26 cellular contexts compared by ENCODE assay signal in genomic region chr1:147842578-147842977, GRCh38.
DNase-seq lines count a peak whose midpoint lies in the region; ATAC-seq, FAIRE-seq and TF ChIP-seq lines count a peak whose summit lies in the region.
"Had no signal": no experiment of that assay in that cellular context is flagged by ENCODE, and none has a peak within 500 bp of the region (broad histone marks: within the 10 kb centered on the region; RNA-seq: fewer than 3 reads in every experiment).

No MANE protein-coding gene starts in this region.

- no peaks in the 10 kb centered on the region; the same call in 2 of the 3 replicates for H3K9me3 Mint-ChIP-seq in GM23338
- H3K9me3 Mint-ChIP-seq: CD4-positive, alpha-beta T cell had no signal

- H4K20me1 ChIP-seq in GM23338 (replicated peaks; ENCODE audit: insufficient read depth), result no peaks in the 10 kb centered on the region
- no peaks in the 10 kb centered on the region for H4K20me1 ChIP-seq in K562 (replicated peaks; ENCODE audit: control insufficient read depth, insufficient read depth, low read length)
- H4K20me1 ChIP-seq: BLaER1 treated with 17β-estradiol and CSF1 and Interleukin-3, amounts not matched to agents 10 nM and 100 nM had no signal

- no TSS peak for BruUV-seq in K562 (replicated peaks; lab: Mats Ljungman, UMichigan)

- H3K4me3 ChIP-seq in GM23338 (no peak overlapping the region), K562 (no peak overlapping the region), thyroid gland (replicated peaks in 1 of 3) (no peak overlapping the region)
- H3K4me3 ChIP-seq: A549; BLaER1 treated with 17β-estradiol and CSF1 and Interleukin-3, amounts not matched to agents 10 nM and 100 nM; GM12878 had no signal

- in situ Hi-C loops in K562 (cut with MboI), result loop anchor here (5.0 kb wide), 1 partner anchor 50 kb away; no protein-coding TSS in a partner anchor

- no peak for TF ChIP-seq RAD21 in K562 (CRISPR knock-in tag; conservative IDR thresholded peaks at IDR 0.05 in 1 of 2, IDR thresholded peaks at IDR 0.05 in 1 of 2)

- H3K4me3 Mint-ChIP-seq in GM23338, result no peak overlapping the region
- H3K4me3 Mint-ChIP-seq: CD14-positive monocyte; CD4-positive, alpha-beta T cell; CD8-positive, alpha-beta memory T cell had no signal

- no peak overlapping the region for H3K27ac Mint-ChIP-seq in GM23338
- H3K27ac Mint-ChIP-seq: CD14-positive monocyte; CD4-positive, alpha-beta T cell; CD8-positive, alpha-beta memory T cell had no signal

- POLR2A ChIA-PET in K562 (lab: Yijun Ruan, JAX), result interaction anchor here (0.6 kb wide), 1 partner anchor 154 kb away, joined by 3 read pairs; no protein-coding TSS in a partner anchor

- DNase-seq in GM23338 (ENCODE audit: low spot score) (no peak), K562 (ENCODE audit: extremely low read depth in 1 of 4, low spot score in 3 of 4) (no peak), kidney tubule cell (ENCODE audit: low spot score) (peak; percentile 31), thyroid gland (peak; percentile 31 to 39), midbrain (lab: John Stamatoyannopoulos, UW) (no peak), head of caudate nucleus (no peak)
- DNase-seq: 8988T; ACHN; AML-193; BE2C; CD4-positive, alpha-beta T cell; CD8-positive, alpha-beta memory T cell; DMS 273 treated with DMSO at 0.1 percent for 48 hours; DMS79; EL; GDM1; GOT3; H7 had no signal

- peak overlapping the region; percentile 38; the same call in 1 of the 2 replicates for H2AFZ ChIP-seq in GM23338
- H2AFZ ChIP-seq in K562 (ENCODE audit: low read depth, low read length), result no peak overlapping the region

- H3K9me3 ChIP-seq in K562 (replicated peaks; ENCODE audit: control insufficient read depth, insufficient read depth, low read depth, low read length) (no peaks in the 10 kb centered on the region), thyroid gland (no peaks in the 10 kb centered on the region)
- H3K9me3 ChIP-seq: A549; BE2C; BLaER1 treated with 17β-estradiol and CSF1 and Interleukin-3, amounts not matched to agents 10 nM and 100 nM had no signal

- TF ChIP-seq CTCF in GM23338 (conservative IDR thresholded peaks at IDR 0.05; ENCODE audit: low read depth in 2 of 2) (no peak), K562 (IDR thresholded peaks at IDR 0.05 in 2 of 3, conservative IDR thresholded peaks at IDR 0.05 in 1 of 3; ENCODE audit: insufficient read depth in 2 of 3, low read depth in 1 of 3, low read length in 3 of 3) (no peak), thyroid gland (IDR thresholded peaks at IDR 0.05) (no peak)

- 33% methylated on average over 8 of the region's 8 CpGs for WGBS in K562 (ENCODE audit: insufficient coverage, low coverage, missing lambda C conversion rate)
- WGBS in thyroid gland, 2 donors, result 78 to 80% methylated on average over 4 to 8 of the region's 8 CpGs

- CTCF ChIA-PET in K562 (lab: Yijun Ruan, JAX; ENCODE audit: low intra/inter-chr PET ratio), result no interaction called here

- no peak overlapping the region for H3K9ac ChIP-seq in K562 (ENCODE audit: insufficient read depth in 1 of 2, low read depth in 2 of 2, low read length in 2 of 2)
- H3K9ac ChIP-seq: BLaER1 treated with 17β-estradiol and CSF1 and Interleukin-3, amounts not matched to agents 10 nM and 100 nM had no signal

- H3K4me1 ChIP-seq in GM23338 (ENCODE audit: insufficient read depth) (peaks cover 10% of the 10 kb centered on the region), K562 (replicated peaks in 1 of 2; ENCODE audit: control insufficient read depth in 2 of 2, insufficient read depth in 2 of 2, low read length in 2 of 2) (peaks cover 0 to under 1% of the 10 kb centered on the region in 2 experiments; a peak in 3 of 5 replicates), thyroid gland (peaks cover under 1 to 17% of the 10 kb centered on the region in 2 donors)
- H3K4me1 ChIP-seq: A549; BE2C; BLaER1 treated with 17β-estradiol and CSF1 and Interleukin-3, amounts not matched to agents 10 nM and 100 nM had no signal

- H3K9me1 ChIP-seq in K562 (ENCODE audit: control insufficient read depth, insufficient read depth, low read length), result no peaks in the 10 kb centered on the region

- H3K4me2 ChIP-seq in GM23338, result no peak overlapping the region
- no peak overlapping the region for H3K4me2 ChIP-seq in K562 (ENCODE audit: insufficient read depth, low read length)
- H3K4me2 ChIP-seq: A549; BLaER1 treated with 17β-estradiol and CSF1 and Interleukin-3, amounts not matched to agents 10 nM and 100 nM had no signal

- H3K36me3 ChIP-seq in GM23338 (ENCODE audit: insufficient read depth), result no peaks in the 10 kb centered on the region
- H3K36me3 ChIP-seq in K562 (ENCODE audit: control insufficient read depth, insufficient read depth, low read length), result no peaks in the 10 kb centered on the region
- no peaks in the 10 kb centered on the region for H3K36me3 ChIP-seq in thyroid gland
- H3K36me3 ChIP-seq: BE2C; BLaER1 treated with 17β-estradiol and CSF1 and Interleukin-3, amounts not matched to agents 10 nM and 100 nM had no signal

- H3K4me1 Mint-ChIP-seq in GM23338, result peaks cover 21% of the 10 kb centered on the region
- H3K4me1 Mint-ChIP-seq: CD14-positive monocyte; CD8-positive, alpha-beta memory T cell had no signal

- H3K79me2 ChIP-seq in GM23338 (replicated peaks; ENCODE audit: insufficient read depth) (no peaks in the 10 kb centered on the region), K562 (ENCODE audit: control insufficient read depth, insufficient read depth, low read length) (no peaks in the 10 kb centered on the region)

- intact Hi-C loops in K562 (cut with micrococcal nuclease), result loop anchor here (2.0 kb wide), 1 partner anchor 50 kb away; no protein-coding TSS in a partner anchor
- intact Hi-C loops in thyroid gland (cut with DNase I), result no loop called here
- intact Hi-C loops in head of caudate nucleus (cut with DNase I), result no loop called here

- FAIRE-seq in K562 (lab: Jason Lieb, UNC), result no peak
- FAIRE-seq: A549, D721Med, GM12878, GM18507 had no signal

- peaks cover 9% of the 10 kb centered on the region for H3K27me3 Mint-ChIP-seq in GM23338 (ENCODE audit: insufficient read depth, low read depth, poor library complexity)

- H3K27me3 ChIP-seq in GM23338 (ENCODE audit: insufficient read depth) (no peaks in the 10 kb centered on the region), K562 (ENCODE audit: control insufficient read depth in 2 of 2, insufficient read depth in 2 of 2, low read length in 2 of 2) (peaks cover 0 to 11% of the 10 kb centered on the region in 2 experiments; a peak in 2 of 5 replicates), thyroid gland (no peaks in the 10 kb centered on the region)
- H3K27me3 ChIP-seq: BE2C; BLaER1 treated with 17β-estradiol and CSF1 and Interleukin-3, amounts not matched to agents 10 nM and 100 nM had no signal

- ATAC-seq in GM23338 (no peak), K562 (no peak), HG02870 (IDR thresholded peaks at IDR 0.05; ENCODE audit: unreplicated experiment) (no peak)
- ATAC-seq: A549, GM12878, HCT116 had no signal

- H3F3A ChIP-seq in GM23338 (replicated peaks; ENCODE audit: low read depth), result no peaks in the 10 kb centered on the region

- no peaks in the 10 kb centered on the region for H3K36me3 Mint-ChIP-seq in GM23338 (ENCODE audit: low read depth)
- H3K36me3 Mint-ChIP-seq: CD14-positive monocyte; CD8-positive, alpha-beta memory T cell had no signal

- TF ChIP-seq EP300 in K562 (IDR thresholded peaks at IDR 0.05; ENCODE audit: low read length), result no peak

- TF ChIP-seq POLR2A in K562 (conservative IDR thresholded peaks at IDR 0.05), result no peak
- no peak for TF ChIP-seq POLR2A in thyroid gland (IDR thresholded peaks at IDR 0.05)

- peaks cover 34% of the 10 kb centered on the region for H3K9me2 ChIP-seq in GM23338 (ENCODE audit: insufficient read depth)

- H3K27ac ChIP-seq in GM23338 (ENCODE audit: low read depth) (no peak overlapping the region), K562 (ENCODE audit: extremely low read depth, low read depth, low read length) (no peak overlapping the region), thyroid gland (no peak overlapping the region)
- H3K27ac ChIP-seq: A549; BLaER1 treated with 17β-estradiol and CSF1 and Interleukin-3, amounts not matched to agents 10 nM and 100 nM had no signal

TF ChIP-seq in GM23338, 12 proteins besides CTCF, POLR2A, EP300 and RAD21:
- TF ChIP-seq POLR2AphosphoS5 (IDR thresholded peaks at IDR 0.05; ENCODE audit: low read depth) (no peak), STAT1 (IDR thresholded peaks at IDR 0.05; ENCODE audit: unreplicated experiment) (no peak)

TF ChIP-seq in K562, 482 proteins besides CTCF, POLR2A, EP300 and RAD21:
- TF ChIP-seq NCOA6 (IDR thresholded peaks at IDR 0.05) (no peak), MLX (CRISPR knock-in tag; conservative IDR thresholded peaks at IDR 0.05) (no peak), POLR3G (IDR thresholded peaks at IDR 0.05; ENCODE audit: extremely low read depth, insufficient read length, insufficient replicate concordance) (no peak), RBM14 (IDR thresholded peaks at IDR 0.05; ENCODE audit: borderline replicate concordance, insufficient read depth, low read depth, low read length) (no peak), BHLHE40 (IDR thresholded peaks at IDR 0.05; ENCODE audit: low read length) (peak; percentile 56; the same call in 1 of the 2 replicates)

Comparison
In these comparisons a context has a peak if more than half of its experiments do, and no peak if none do; other contexts are left out.
1. DNase-seq: peak in kidney tubule cell (single experiment) and thyroid gland (2 of 2); none in GM23338 (single experiment), K562 (0 of 4), midbrain (single experiment) and head of caudate nucleus (0 of 42).